ENCODE assay signal across 8 cellular contexts in the genomic region with DNA sequence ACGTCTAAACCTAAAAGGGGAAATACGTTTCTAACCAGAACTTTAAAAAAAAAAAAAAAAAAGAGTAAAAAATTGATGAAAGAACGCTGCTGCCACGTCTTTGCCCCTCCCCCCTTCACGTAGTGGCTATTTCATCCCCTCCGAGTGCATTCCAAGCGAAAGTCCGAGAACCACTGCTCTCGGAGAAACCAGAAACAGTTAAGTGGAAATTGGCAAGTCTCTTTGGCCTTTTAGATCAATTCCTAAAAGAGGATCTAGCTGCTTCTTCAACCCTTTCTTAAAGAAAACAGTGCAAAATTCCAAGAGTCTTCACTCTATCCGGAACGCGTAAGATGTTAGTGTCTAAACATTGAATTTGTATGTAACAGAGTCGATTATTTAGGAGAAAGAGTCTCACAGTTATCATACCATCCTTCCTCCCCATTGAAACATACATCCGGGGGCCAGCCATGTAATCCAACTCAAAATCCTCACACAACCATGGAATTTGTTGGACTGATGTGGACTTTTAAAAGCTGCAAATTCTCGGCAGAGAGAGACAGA. TPM values are rescaled to one million over a fixed set of nuclear protein-coding genes. Genes with fewer than 3 reads are reported as not detected.
A peak's percentile ranks its signal among the peaks of the same experiment; 100 is the strongest.
DNase-seq lines count a peak whose midpoint lies in the region; ATAC-seq and TF ChIP-seq lines count a peak whose summit lies in the region.

No MANE protein-coding gene starts in this region.

- H3K4me3 ChIP-seq in BE2C (ENCODE audit: low read depth, low read length) (peak overlapping the region; percentile 63), HEK293 (ENCODE audit: low read depth, low read length) (peak overlapping the region; percentile 82), SJCRH30 (peak overlapping the region; percentile 72), psoas muscle (peak overlapping the region; percentile 70)

- no peaks in the 10 kb centered on the region for H3K4me1 ChIP-seq in BE2C
- H3K4me1 ChIP-seq in HEK293 (ENCODE audit: control insufficient read depth, insufficient read depth, low read length) = no peaks in the 10 kb centered on the region; the same call in 1 of the 2 replicates
- H3K4me1 ChIP-seq in SJCRH30 = no peaks in the 10 kb centered on the region
- H3K4me1 ChIP-seq in psoas muscle = peaks cover 59% of the 10 kb centered on the region

- H3K36me3 ChIP-seq in BE2C = no peaks in the 10 kb centered on the region; the same call in 1 of the 2 replicates
- H3K36me3 ChIP-seq in HEK293 (ENCODE audit: control insufficient read depth in 2 of 2, insufficient read depth in 1 of 2, low read length in 2 of 2) = peaks cover 0 to 3% of the 10 kb centered on the region in 2 experiments; a peak in 2 of 3 replicates
- no peaks in the 10 kb centered on the region; the same call in 1 of the 2 replicates for H3K36me3 ChIP-seq in SJCRH30
- H3K36me3 ChIP-seq in psoas muscle (ENCODE audit: insufficient read depth in 1 of 2, low read depth in 1 of 2) = peaks cover 0 to 5% of the 10 kb centered on the region in 2 donors

- DNase-seq in BE2C = peak; percentile 42
- peak; percentile 71 to 84 for DNase-seq in SJCRH30
- DNase-seq in amniotic stem cell (lab: John Stamatoyannopoulos, UW) = peak; percentile 78
- peak; percentile 54 for DNase-seq in left ventricle myocardium superior
- DNase-seq in psoas muscle = peak in 1 of 2 donors; percentile 42

- H3K27ac ChIP-seq in HEK293 (ENCODE audit: extremely low read depth, low read depth, low read length) (peak overlapping the region; percentile 90), SJCRH30 (peak overlapping the region; percentile 57), psoas muscle (peak overlapping the region; percentile 96)

- 0% methylated on average over 15 of the region's 15 CpGs for WGBS in psoas muscle, 3 donors

- no peak for TF ChIP-seq CTCF in BE2C (IDR thresholded peaks at IDR 0.05; ENCODE audit: low read depth, low read length)
- TF ChIP-seq CTCF in HEK293 (tag by site-specific recombination; IDR thresholded peaks at IDR 0.05) = no peak
- TF ChIP-seq CTCF in psoas muscle (IDR thresholded peaks at IDR 0.05) = no peak

- ATAC-seq in left ventricle myocardium superior (peak; percentile 3), psoas muscle (no peak), GM21576 (IDR thresholded peaks at IDR 0.05; ENCODE audit: unreplicated experiment) (no peak), HG03342 (IDR thresholded peaks at IDR 0.05; ENCODE audit: unreplicated experiment) (no peak)

- intact Hi-C loops in left ventricle myocardium superior (cut with micrococcal nuclease) (no loop called here), psoas muscle (cut with DNase I) (loop anchor here (2.0 to 5.0 kb wide), 3 partner anchors 15 to 63 kb away; partner anchors contain the start of gene NUDT13 (in 1 of the 2))

- H3K27me3 ChIP-seq in BE2C (no peaks in the 10 kb centered on the region), SJCRH30 (no peaks in the 10 kb centered on the region), psoas muscle (ENCODE audit: insufficient read depth in 3 of 3, low read length in 2 of 3) (no peaks in the 10 kb centered on the region)

- CTCF ChIA-PET in HEK293 (lab: Yijun Ruan, JAX) = interaction anchor here (0.6 to 4.2 kb wide), 12 partner anchors 12 to 1780 kb away, joined by 3 to 40 read pairs (median 3); partner anchors contain the start of gene NUDT13

- POLR2A ChIA-PET in HEK293 (lab: Yijun Ruan, JAX) = interaction anchor here (0.6 to 2.9 kb wide), 16 partner anchors 9 to 822 kb away, joined by 3 to 52 read pairs (median 4); partner anchors contain the start of genes DDIT4, DNAJB12, DNAJC9 and ECD

- no peaks in the 10 kb centered on the region for H3K9me3 ChIP-seq in BE2C
- H3K9me3 ChIP-seq in HEK293 (ENCODE audit: control insufficient read depth, insufficient read depth, low read depth, low read length) = no peaks in the 10 kb centered on the region
- no peaks in the 10 kb centered on the region for H3K9me3 ChIP-seq in SJCRH30 (replicated peaks)
- no peaks in the 10 kb centered on the region for H3K9me3 ChIP-seq in psoas muscle

TF ChIP-seq in HEK293, 187 proteins besides CTCF, POLR2A, EP300 and RAD21 (continues in another document):
- TF ChIP-seq ZXDB (tag by site-specific recombination; IDR thresholded peaks at IDR 0.05) = 0 out of 2 replicates have a peak, but pooled peaks have one; percentile 21
- peak; percentile 97 for TF ChIP-seq PRDM4 (tag by site-specific recombination; IDR thresholded peaks at IDR 0.05)
- peak; percentile 59; the same call in 1 of the 2 replicates for TF ChIP-seq MZF1 (tag by site-specific recombination; IDR thresholded peaks at IDR 0.05; ENCODE audit: borderline replicate concordance)
- TF ChIP-seq ZNF239 (tag by site-specific recombination; IDR thresholded peaks at IDR 0.05) = no peak
- no peak for TF ChIP-seq ZFP41 (tag by site-specific recombination; IDR thresholded peaks at IDR 0.05; ENCODE audit: borderline replicate concordance)
- TF ChIP-seq ZEB2 (tag by site-specific recombination; IDR thresholded peaks at IDR 0.05) = 0 out of 2 replicates have a peak, but pooled peaks have one; percentile 19
- TF ChIP-seq, protein P1, sequence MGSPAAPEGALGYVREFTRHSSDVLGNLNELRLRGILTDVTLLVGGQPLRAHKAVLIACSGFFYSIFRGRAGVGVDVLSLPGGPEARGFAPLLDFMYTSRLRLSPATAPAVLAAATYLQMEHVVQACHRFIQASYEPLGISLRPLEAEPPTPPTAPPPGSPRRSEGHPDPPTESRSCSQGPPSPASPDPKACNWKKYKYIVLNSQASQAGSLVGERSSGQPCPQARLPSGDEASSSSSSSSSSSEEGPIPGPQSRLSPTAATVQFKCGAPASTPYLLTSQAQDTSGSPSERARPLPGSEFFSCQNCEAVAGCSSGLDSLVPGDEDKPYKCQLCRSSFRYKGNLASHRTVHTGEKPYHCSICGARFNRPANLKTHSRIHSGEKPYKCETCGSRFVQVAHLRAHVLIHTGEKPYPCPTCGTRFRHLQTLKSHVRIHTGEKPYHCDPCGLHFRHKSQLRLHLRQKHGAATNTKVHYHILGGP (tag by site-specific recombination; IDR thresholded peaks at IDR 0.05) = peak; percentile 25; the same call in 1 of the 2 replicates
- TF ChIP-seq KLF9 (tag by site-specific recombination; IDR thresholded peaks at IDR 0.05; ENCODE audit: low read depth) = no peak
- peak; percentile 75 for TF ChIP-seq ZFP69B (tag by site-specific recombination; IDR thresholded peaks at IDR 0.05)
- TF ChIP-seq ZNF362 (tag by site-specific recombination; IDR thresholded peaks at IDR 0.05) = 0 out of 2 replicates have a peak, but pooled peaks have one; percentile 66
- 0 out of 2 replicates have a peak, but pooled peaks have one; percentile 6 for TF ChIP-seq ZNF654 (tag by site-specific recombination; IDR thresholded peaks at IDR 0.05; ENCODE audit: low read depth)
- no peak for TF ChIP-seq ZNF623 (tag by site-specific recombination; IDR thresholded peaks at IDR 0.05)
- peak; percentile 15; the same call in 1 of the 2 replicates for TF ChIP-seq ZNF341 (tag by site-specific recombination; IDR thresholded peaks at IDR 0.05; ENCODE audit: low read depth)
- 0 out of 2 replicates have a peak, but pooled peaks have one; percentile 15 for TF ChIP-seq IKZF3 (tag by site-specific recombination; IDR thresholded peaks at IDR 0.05)
- TF ChIP-seq ZNF610 (tag by site-specific recombination; IDR thresholded peaks at IDR 0.05; ENCODE audit: borderline replicate concordance) = 0 out of 2 replicates have a peak, but pooled peaks have one; percentile 25
- TF ChIP-seq ZNF501 (tag by site-specific recombination; IDR thresholded peaks at IDR 0.05) = peak; percentile 21; the same call in 1 of the 2 replicates
- peak; percentile 74 for TF ChIP-seq ZNF366 (tag by site-specific recombination; conservative IDR thresholded peaks at IDR 0.05)

RNA-seq across cellular contexts. Expression of gene P4HA1, which starts 1.1 kb away (rescaled TPM):
- polyA plus RNA-seq in BE2C (2012; ENCODE audit: insufficient read depth, insufficient read length, low read depth) = 3.3 TPM
- 78.0 and 82.4 TPM in 2 replicates for total RNA-seq in SJCRH30 (2014; rRNA removed; shearing (Covaris generic))
- 75.0 TPM for total RNA-seq in left ventricle myocardium superior
- 100 to 1,000 TPM in 2 of 4 donors, 10 to 100 TPM in 2; 38.1 to 205 (median 82.3) TPM for total RNA-seq in psoas muscle
- 100 to 1,000 TPM in 1 of 3 donors, 10 to 100 TPM in 1, 1 to 10 TPM in 1; 6.2 to 262 (median 73.2) TPM for polyA plus RNA-seq in psoas muscle

RNA-seq across cellular contexts. Expression of gene NUDT13, which starts 14.7 kb away (rescaled TPM):
- 1.7 TPM for polyA plus RNA-seq in BE2C (2012; ENCODE audit: insufficient read depth, insufficient read length, low read depth)
- total RNA-seq in SJCRH30 (2014; rRNA removed; shearing (Covaris generic)) = 0.49 and 0.84 TPM in 2 replicates
- total RNA-seq in left ventricle myocardium superior (4.5 TPM), psoas muscle (1 to 10 TPM; 1.1 to 3.2 (median 2.3) TPM)
- polyA plus RNA-seq in psoas muscle = 1 to 10 TPM in 2 of 3 donors, under 1 TPM in 1; 0.69 to 4.6 (median 3.7) TPM
